In the genomic region with DNA sequence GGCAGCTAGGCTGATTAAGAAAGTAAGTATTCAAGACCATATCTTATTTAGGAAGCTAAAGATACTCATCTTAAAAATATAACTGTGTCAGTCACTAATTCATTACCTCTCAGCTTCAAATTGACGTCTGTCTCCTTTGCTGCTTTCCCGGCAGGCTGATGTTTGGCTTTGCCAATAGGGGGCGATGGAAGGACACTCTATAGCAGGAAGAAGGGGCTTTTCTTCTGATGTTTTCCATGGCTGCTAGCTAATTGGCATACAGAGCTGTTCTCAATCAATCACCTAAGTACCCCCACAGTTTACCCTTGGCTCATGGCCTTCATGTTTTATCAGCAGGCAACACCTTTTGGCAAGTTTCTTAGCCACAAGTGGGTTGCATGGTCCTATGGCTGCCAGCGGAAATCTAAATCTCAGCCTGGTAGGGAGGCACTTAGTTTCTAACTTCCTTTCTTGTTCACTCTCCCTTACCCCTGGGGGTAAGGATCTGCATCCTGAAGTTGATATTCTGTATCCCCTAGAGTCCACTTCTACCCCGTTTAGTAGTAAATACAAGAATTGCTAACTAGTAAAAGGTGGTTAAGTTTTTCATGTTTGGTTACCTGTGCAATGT, we compare ENCODE assay signal across 8 cellular contexts. TPM values are rescaled to one million over a fixed set of nuclear protein-coding genes. Genes with fewer than 3 reads are reported as not detected.
DNase-seq lines count a peak whose midpoint lies in the region; ATAC-seq and TF ChIP-seq lines count a peak whose summit lies in the region.

No MANE protein-coding gene starts in this region.

- peak; percentile 26 for TF ChIP-seq CTCF in parathyroid adenoma (IDR thresholded peaks at IDR 0.05)
- no peak for TF ChIP-seq CTCF in tibial artery (IDR thresholded peaks at IDR 0.05)

- H3K4me1 ChIP-seq in parathyroid adenoma, result no peaks in the 10 kb centered on the region
- H3K4me1 ChIP-seq in tibial artery, result no peaks in the 10 kb centered on the region

- H3K36me3 ChIP-seq in parathyroid adenoma (ENCODE audit: control insufficient read depth, insufficient read depth, low read length) (no peaks in the 10 kb centered on the region), tibial artery (no peaks in the 10 kb centered on the region)

- peak; percentile 14 for DNase-seq in activated T-cell treated with anti-CD3 and anti-CD28 coated beads for 48 hours (ENCODE audit: low read depth)
- DNase-seq in activated T-cell treated with anti-CD3 and anti-CD28 coated beads for 4 hours, result no peak
- peak; percentile 55 for DNase-seq in RPMI7951 (ENCODE audit: low read depth)
- peak; percentile 41 to 62 for DNase-seq in erythroblast (lab: John Stamatoyannopoulos, UW)
- no peak for DNase-seq in tibial artery

- peak; percentile 73 for TF ChIP-seq RAD21 in Ishikawa (IDR thresholded peaks at IDR 0.05; ENCODE audit: low read depth)

- no peak for TF ChIP-seq EP300 in Ishikawa (IDR thresholded peaks at IDR 0.05; ENCODE audit: borderline replicate concordance)

- no peak overlapping the region for H3K9ac ChIP-seq in parathyroid adenoma

- H3K27me3 ChIP-seq in parathyroid adenoma (ENCODE audit: control insufficient read depth, insufficient read depth, low read length) (no peaks in the 10 kb centered on the region), tibial artery (no peaks in the 10 kb centered on the region)

- H3K4me3 ChIP-seq in parathyroid adenoma (ENCODE audit: low read depth, low read length), result no peak overlapping the region
- no peak overlapping the region for H3K4me3 ChIP-seq in tibial artery

- no peaks in the 10 kb centered on the region for H3K9me3 ChIP-seq in parathyroid adenoma (ENCODE audit: control insufficient read depth, low read length)
- no peaks in the 10 kb centered on the region for H3K9me3 ChIP-seq in tibial artery

- TF ChIP-seq POLR2A in erythroblast (IDR thresholded peaks at IDR 0.05; ENCODE audit: low read length) (no peak), GM18505 (IDR thresholded peaks at IDR 0.05; ENCODE audit: borderline replicate concordance, extremely low read depth, insufficient read depth, insufficient read length) (no peak)

- H2AFZ ChIP-seq in parathyroid adenoma, result no peak overlapping the region

- H3K27ac ChIP-seq in parathyroid adenoma, result no peak overlapping the region
- H3K27ac ChIP-seq in tibial artery, result no peak overlapping the region

- no peak overlapping the region for H3K4me2 ChIP-seq in parathyroid adenoma (ENCODE audit: low read length)

- no peak for ATAC-seq in GM18505 (IDR thresholded peaks at IDR 0.05; ENCODE audit: unreplicated experiment)

- intact Hi-C loops in tibial artery (cut with DNase I; ENCODE audit: low total_unique reads), result no loop called here

- no peaks in the 10 kb centered on the region for H3K79me2 ChIP-seq in parathyroid adenoma

TF ChIP-seq in Ishikawa, 13 proteins besides CTCF, POLR2A, EP300 and RAD21:
- TF ChIP-seq TAF1 (IDR thresholded peaks at IDR 0.05; ENCODE audit: low read depth), result no peak
- TF ChIP-seq, protein P1, sequence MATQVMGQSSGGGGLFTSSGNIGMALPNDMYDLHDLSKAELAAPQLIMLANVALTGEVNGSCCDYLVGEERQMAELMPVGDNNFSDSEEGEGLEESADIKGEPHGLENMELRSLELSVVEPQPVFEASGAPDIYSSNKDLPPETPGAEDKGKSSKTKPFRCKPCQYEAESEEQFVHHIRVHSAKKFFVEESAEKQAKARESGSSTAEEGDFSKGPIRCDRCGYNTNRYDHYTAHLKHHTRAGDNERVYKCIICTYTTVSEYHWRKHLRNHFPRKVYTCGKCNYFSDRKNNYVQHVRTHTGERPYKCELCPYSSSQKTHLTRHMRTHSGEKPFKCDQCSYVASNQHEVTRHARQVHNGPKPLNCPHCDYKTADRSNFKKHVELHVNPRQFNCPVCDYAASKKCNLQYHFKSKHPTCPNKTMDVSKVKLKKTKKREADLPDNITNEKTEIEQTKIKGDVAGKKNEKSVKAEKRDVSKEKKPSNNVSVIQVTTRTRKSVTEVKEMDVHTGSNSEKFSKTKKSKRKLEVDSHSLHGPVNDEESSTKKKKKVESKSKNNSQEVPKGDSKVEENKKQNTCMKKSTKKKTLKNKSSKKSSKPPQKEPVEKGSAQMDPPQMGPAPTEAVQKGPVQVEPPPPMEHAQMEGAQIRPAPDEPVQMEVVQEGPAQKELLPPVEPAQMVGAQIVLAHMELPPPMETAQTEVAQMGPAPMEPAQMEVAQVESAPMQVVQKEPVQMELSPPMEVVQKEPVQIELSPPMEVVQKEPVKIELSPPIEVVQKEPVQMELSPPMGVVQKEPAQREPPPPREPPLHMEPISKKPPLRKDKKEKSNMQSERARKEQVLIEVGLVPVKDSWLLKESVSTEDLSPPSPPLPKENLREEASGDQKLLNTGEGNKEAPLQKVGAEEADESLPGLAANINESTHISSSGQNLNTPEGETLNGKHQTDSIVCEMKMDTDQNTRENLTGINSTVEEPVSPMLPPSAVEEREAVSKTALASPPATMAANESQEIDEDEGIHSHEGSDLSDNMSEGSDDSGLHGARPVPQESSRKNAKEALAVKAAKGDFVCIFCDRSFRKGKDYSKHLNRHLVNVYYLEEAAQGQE (IDR thresholded peaks at IDR 0.05; ENCODE audit: low read depth), result no peak
- no peak for TF ChIP-seq ZBTB7A (IDR thresholded peaks at IDR 0.05; ENCODE audit: low read depth)
- TF ChIP-seq CEBPB (IDR thresholded peaks at IDR 0.05), result no peak
- TF ChIP-seq TCF12 (IDR thresholded peaks at IDR 0.05; ENCODE audit: low read depth), result no peak

RNA-seq across cellular contexts. Expression of a gene that starts 45.0 kb away (rescaled TPM):
- total RNA-seq in RPMI7951 (2014; rRNA removed; shearing (Covaris generic)), result 0.12 and 0.20 TPM in 2 replicates

Comparison
In these comparisons a context has a peak if more than half of its experiments do, and no peak if none do; other contexts are left out.
1. DNase-seq: peak in activated T-cell treated with anti-CD3 and anti-CD28 coated beads for 48 hours (single experiment), RPMI7951 (single experiment) and erythroblast (2 of 2); none in activated T-cell treated with anti-CD3 and anti-CD28 coated beads for 4 hours (single experiment) and tibial artery (0 of 2).